ENCODE assay signal across 8 cellular contexts in the genomic region with DNA sequence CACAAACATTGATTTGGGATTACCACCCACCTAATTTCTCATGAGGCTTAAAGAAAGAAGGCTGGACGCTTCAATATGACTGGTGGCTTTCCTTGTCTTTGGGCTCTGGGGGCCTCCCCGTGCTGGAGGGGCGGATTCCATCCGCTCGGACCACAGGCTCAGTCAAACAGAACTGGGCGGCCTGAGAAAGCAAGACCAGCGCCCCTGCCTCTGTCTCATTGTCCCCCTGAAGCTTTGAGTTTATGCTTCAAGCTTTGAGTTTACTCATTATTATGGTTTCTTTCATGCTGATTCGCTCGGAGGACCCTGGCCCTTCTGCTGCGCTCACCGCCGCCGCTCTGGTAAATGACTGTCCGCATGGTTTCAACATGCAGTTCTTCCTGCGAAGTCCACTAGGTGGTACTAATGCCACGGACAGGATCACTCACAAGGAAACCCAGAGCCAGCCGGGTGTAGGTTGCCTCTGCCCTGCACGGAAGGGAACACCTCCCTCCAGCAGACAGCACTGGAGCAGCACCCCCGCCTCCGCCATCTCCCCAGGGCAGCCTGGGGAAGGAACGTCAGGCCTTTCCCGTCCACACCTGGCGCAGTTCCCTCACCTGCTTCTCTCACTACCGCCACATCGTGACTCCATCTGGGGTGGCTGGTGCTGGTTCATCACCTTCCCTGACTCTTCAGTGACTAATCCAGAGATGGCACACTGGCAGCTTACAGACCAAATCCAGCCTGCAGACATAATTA. TPM values are rescaled to one million over a fixed set of nuclear protein-coding genes. Genes with fewer than 3 reads are reported as not detected.
A peak's percentile ranks its signal among the peaks of the same experiment; 100 is the strongest.
DNase-seq lines count a peak whose midpoint lies in the region; ATAC-seq, FAIRE-seq and TF ChIP-seq lines count a peak whose summit lies in the region.

No MANE protein-coding gene starts in this region.

- H3K4me1 ChIP-seq in RWPE2 (ENCODE audit: insufficient read depth, poor library complexity, severe bottlenecking): peaks cover 14% of the 10 kb centered on the region
- peaks cover 0 to 8% (median 4%) of the 10 kb centered on the region in 4 donors for H3K4me1 ChIP-seq in tibial artery

- no peak for TF ChIP-seq POLR2A in lower leg skin (IDR thresholded peaks at IDR 0.05)

- intact Hi-C loops in lower leg skin (cut with DNase I; ENCODE audit: low total_unique reads): no loop called here
- intact Hi-C loops in tibial artery (cut with DNase I; ENCODE audit: low total_unique reads): loop anchor here (10.0 kb wide), 1 partner anchor 227 kb away; a partner anchor contains a TSS

- H3K27me3 ChIP-seq in RWPE2 (ENCODE audit: insufficient read depth, poor library complexity, severe bottlenecking): no peaks in the 10 kb centered on the region
- H3K27me3 ChIP-seq in tibial artery: no peaks in the 10 kb centered on the region

- H3K4me3 ChIP-seq in RWPE2 (ENCODE audit: severe bottlenecking) (no peak overlapping the region), lower leg skin (ENCODE audit: low read depth, poor library complexity, severe bottlenecking) (no peak overlapping the region), tibial artery (no peak overlapping the region)

- peak; percentile 77 for DNase-seq in EH (ENCODE audit: low read depth)
- peak; percentile 68 for DNase-seq in LoVo (ENCODE audit: low spot score)
- DNase-seq in RWPE2 (ENCODE audit: low spot score): peak; percentile 97
- DNase-seq in lower leg skin (ENCODE audit: low spot score in 2 of 2): peak; percentile 59 to 87
- peak; percentile 42 to 79 for DNase-seq in tibial artery
- no peak for DNase-seq in central memory CD4-positive, alpha-beta T cell

- no peaks in the 10 kb centered on the region for H3K9me3 ChIP-seq in RWPE2 (ENCODE audit: severe bottlenecking)
- H3K9me3 ChIP-seq in tibial artery: no peaks in the 10 kb centered on the region

- ATAC-seq in RWPE2 (ENCODE audit: low read depth): peak; percentile 89
- no peak for ATAC-seq in HG02798 (IDR thresholded peaks at IDR 0.05; ENCODE audit: poor library complexity, unreplicated experiment)

- TF ChIP-seq CTCF in RWPE2 (IDR thresholded peaks at IDR 0.05; ENCODE audit: poor library complexity, severe bottlenecking): peak; percentile 87
- no peak for TF ChIP-seq CTCF in lower leg skin (IDR thresholded peaks at IDR 0.05)
- peak; percentile 57 to 63 for TF ChIP-seq CTCF in tibial artery (IDR thresholded peaks at IDR 0.05)

- FAIRE-seq in endometrium (lab: Jason Lieb, UNC): peak; percentile 33

- H3K36me3 ChIP-seq in RWPE2 (ENCODE audit: low read depth) (peaks cover 85% of the 10 kb centered on the region), tibial artery (peaks cover 6 to 25% (median 16%) of the 10 kb centered on the region in 3 donors)

- WGBS in lower leg skin, 2 donors: 30 to 32% methylated on average over 25 of the region's 25 CpGs

- H3K27ac ChIP-seq in RWPE2 (ENCODE audit: poor library complexity, severe bottlenecking): peak overlapping the region; percentile 58
- no peak overlapping the region for H3K27ac ChIP-seq in tibial artery

RNA-seq across cellular contexts. Expression of a gene that starts 13.2 kb away (rescaled TPM):
- 1 to 10 TPM; 2.3 to 5.1 (median 4.7) TPM for total RNA-seq in lower leg skin

RNA-seq across cellular contexts. Expression of a gene that starts 34.2 kb away (rescaled TPM):
- 10 to 100 TPM; 14.5 to 29.5 (median 26.6) TPM for total RNA-seq in lower leg skin

Comparison
In these comparisons a context has a peak if more than half of its experiments do, and no peak if none do; other contexts are left out.
1. CTCF ChIP-seq: peak in RWPE2 (single experiment) and tibial artery (2 of 2); none in lower leg skin (0 of 3).